Comparison of ENCODE assay signal across 1 cellular context in genomic region chr2:105748564-105748963, GRCh38.
TF ChIP-seq lines count a peak whose summit lies in the region.

No MANE protein-coding gene starts in this region.

TF ChIP-seq in HepG2, 621 proteins besides CTCF, POLR2A, EP300 and RAD21 (continued from another document):
- TF ChIP-seq ZNF318 (CRISPR knock-in tag; IDR thresholded peaks at IDR 0.05): no peak
- TF ChIP-seq ZNF703 (CRISPR knock-in tag; IDR thresholded peaks at IDR 0.05; ENCODE audit: borderline replicate concordance): no peak
- no peak for TF ChIP-seq SIN3B (IDR thresholded peaks at IDR 0.05; ENCODE audit: low read length)
- TF ChIP-seq NR2F2 (IDR thresholded peaks at IDR 0.05; ENCODE audit: borderline replicate concordance, low read depth): no peak
- TF ChIP-seq ZNF446 (CRISPR knock-in tag; IDR thresholded peaks at IDR 0.05): no peak
